Comparison of ENCODE assay signal across 1 cellular context in the genomic region with DNA sequence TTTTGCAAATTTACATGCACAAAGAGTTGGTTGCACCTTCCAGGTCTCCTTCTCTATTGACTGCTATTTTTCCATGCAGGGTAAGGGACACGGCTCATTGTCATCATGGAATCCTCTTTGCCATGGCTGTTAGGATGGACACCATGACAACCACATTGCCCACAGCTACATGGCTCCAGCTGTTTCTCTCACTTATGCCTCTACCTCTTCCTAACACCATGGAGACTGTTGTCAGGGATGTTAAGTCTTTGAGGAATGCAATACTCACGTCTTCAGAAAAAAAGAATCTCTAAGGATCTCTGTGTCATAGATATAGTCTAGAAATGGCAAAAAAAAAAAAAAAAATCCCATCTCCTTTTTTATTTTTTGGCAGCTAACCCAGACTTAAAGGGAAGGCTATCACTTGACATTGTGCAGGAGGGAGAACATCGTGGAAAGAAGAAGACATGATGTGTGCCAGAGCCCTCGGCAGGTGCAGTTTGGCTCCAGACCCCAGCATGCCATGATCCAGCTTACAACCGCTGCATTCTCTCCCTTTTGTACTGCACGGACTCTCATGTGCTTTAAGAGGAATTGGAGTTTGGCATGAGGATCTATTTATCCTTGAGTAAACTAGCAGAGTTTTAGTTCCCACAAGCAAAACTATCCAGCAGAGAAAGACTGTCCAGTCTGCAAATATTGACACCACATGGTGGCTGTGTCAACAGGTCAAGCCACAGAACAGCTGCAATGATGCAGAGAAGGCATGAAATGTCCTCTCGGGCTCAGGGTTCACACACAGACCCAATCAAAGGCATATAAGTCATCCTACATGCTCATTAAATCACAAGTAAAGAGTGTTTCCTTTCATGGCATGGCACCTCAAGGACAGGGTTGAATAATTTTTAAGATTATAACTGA.
TF ChIP-seq lines count a peak whose summit lies in the region.

No MANE protein-coding gene starts in this region.

TF ChIP-seq in HepG2, 621 proteins besides CTCF, POLR2A, EP300 and RAD21 (continued from another document and continues in another):
- TF ChIP-seq DRAP1 (CRISPR knock-in tag; IDR thresholded peaks at IDR 0.05) (no peak), ZBTB20 (CRISPR knock-in tag; IDR thresholded peaks at IDR 0.05; ENCODE audit: borderline replicate concordance, low read depth) (0 out of 2 replicates have a peak, but pooled peaks have one; percentile 30), ZNF501 (CRISPR knock-in tag; IDR thresholded peaks at IDR 0.05) (no peak), RORA (CRISPR knock-in tag; IDR thresholded peaks at IDR 0.05) (no peak), ZNF564 (CRISPR knock-in tag; IDR thresholded peaks at IDR 0.05) (0 out of 2 replicates have a peak, but pooled peaks have one; percentile 12), SIN3A (IDR thresholded peaks at IDR 0.05; ENCODE audit: borderline replicate concordance, low read depth, low read length) (no peak), PBX3 (CRISPR knock-in tag; IDR thresholded peaks at IDR 0.05; ENCODE audit: borderline replicate concordance) (no peak), ZMYM3 (CRISPR knock-in tag; IDR thresholded peaks at IDR 0.05) (0 out of 2 replicates have a peak, but pooled peaks have one; percentile 36), NONO (IDR thresholded peaks at IDR 0.05) (no peak), NONO (CRISPR knock-in tag; conservative IDR thresholded peaks at IDR 0.05) (peak; percentile 63), KAT8 (CRISPR knock-in tag; IDR thresholded peaks at IDR 0.05) (peak; percentile 51; the same call in 1 of the 2 replicates), RXRB (CRISPR knock-in tag; IDR thresholded peaks at IDR 0.05; ENCODE audit: borderline replicate concordance) (peak; percentile 56), ZNF879 (CRISPR knock-in tag; IDR thresholded peaks at IDR 0.05) (no peak), FOXJ3 (CRISPR knock-in tag; IDR thresholded peaks at IDR 0.05; ENCODE audit: borderline replicate concordance) (peak; percentile 44; the same call in 1 of the 2 replicates), NCOA2 (CRISPR knock-in tag; IDR thresholded peaks at IDR 0.05) (peak; percentile 44; the same call in 1 of the 2 replicates), ZBTB21 (CRISPR knock-in tag; IDR thresholded peaks at IDR 0.05) (no peak), POLR2AphosphoS2 (IDR thresholded peaks at IDR 0.05; ENCODE audit: low read depth, low read length) (no peak), THRA (CRISPR knock-in tag; IDR thresholded peaks at IDR 0.05; ENCODE audit: borderline replicate concordance) (peak; percentile 58; the same call in 1 of the 2 replicates), GABPA (IDR thresholded peaks at IDR 0.05; ENCODE audit: low read depth, low read length) (no peak), GABPA (CRISPR knock-in tag; IDR thresholded peaks at IDR 0.05; ENCODE audit: low read depth) (peak; percentile 34; the same call in 1 of the 2 replicates), MAFF (IDR thresholded peaks at IDR 0.05; ENCODE audit: low read depth, low read length) (peak; percentile 72), GATAD1 (CRISPR knock-in tag; IDR thresholded peaks at IDR 0.05) (no peak), SIX4 (CRISPR knock-in tag; IDR thresholded peaks at IDR 0.05) (0 out of 2 replicates have a peak, but pooled peaks have one; percentile 20), SOX5 (CRISPR knock-in tag; IDR thresholded peaks at IDR 0.05; ENCODE audit: borderline replicate concordance) (peak; percentile 66; the same call in 1 of the 2 replicates), ARID3A (IDR thresholded peaks at IDR 0.05; ENCODE audit: low read depth, low read length) (peak; percentile 68; the same call in 1 of the 2 replicates), SAP130 (CRISPR knock-in tag; IDR thresholded peaks at IDR 0.05; ENCODE audit: low read depth) (peak; percentile 70), HMG20B (CRISPR knock-in tag; conservative IDR thresholded peaks at IDR 0.05) (peak; percentile 38; the same call in 1 of the 2 replicates), ZNF644 (CRISPR knock-in tag; IDR thresholded peaks at IDR 0.05; ENCODE audit: low read depth) (peak; percentile 56; the same call in 1 of the 2 replicates), MLX (CRISPR knock-in tag; IDR thresholded peaks at IDR 0.05) (0 out of 2 replicates have a peak, but pooled peaks have one; percentile 26), MED1 (CRISPR knock-in tag; IDR thresholded peaks at IDR 0.05) (peak; percentile 41), KLF15 (CRISPR knock-in tag; IDR thresholded peaks at IDR 0.05; ENCODE audit: borderline replicate concordance) (no peak), ELF3 (CRISPR knock-in tag; IDR thresholded peaks at IDR 0.05) (0 out of 2 replicates have a peak, but pooled peaks have one; percentile 54), TFE3 (CRISPR knock-in tag; IDR thresholded peaks at IDR 0.05) (peak; percentile 74), YEATS2 (CRISPR knock-in tag; IDR thresholded peaks at IDR 0.05; ENCODE audit: borderline replicate concordance) (peak; percentile 30; the same call in 1 of the 2 replicates), ZNF292 (CRISPR knock-in tag; IDR thresholded peaks at IDR 0.05; ENCODE audit: borderline replicate concordance, low read depth) (peak; percentile 56; the same call in 1 of the 2 replicates), DMAP1 (CRISPR knock-in tag; IDR thresholded peaks at IDR 0.05) (no peak), MIXL1 (CRISPR knock-in tag; IDR thresholded peaks at IDR 0.05) (peak; percentile 81), ZNF484 (CRISPR knock-in tag; IDR thresholded peaks at IDR 0.05; ENCODE audit: borderline replicate concordance, low read depth) (no peak), FOXA3 (CRISPR knock-in tag; IDR thresholded peaks at IDR 0.05) (peak; percentile 98), HHEX (CRISPR knock-in tag; IDR thresholded peaks at IDR 0.05) (peak; percentile 94), ARID5B (CRISPR knock-in tag; IDR thresholded peaks at IDR 0.05) (peak; percentile 91)
- TF ChIP-seq, protein P1, sequence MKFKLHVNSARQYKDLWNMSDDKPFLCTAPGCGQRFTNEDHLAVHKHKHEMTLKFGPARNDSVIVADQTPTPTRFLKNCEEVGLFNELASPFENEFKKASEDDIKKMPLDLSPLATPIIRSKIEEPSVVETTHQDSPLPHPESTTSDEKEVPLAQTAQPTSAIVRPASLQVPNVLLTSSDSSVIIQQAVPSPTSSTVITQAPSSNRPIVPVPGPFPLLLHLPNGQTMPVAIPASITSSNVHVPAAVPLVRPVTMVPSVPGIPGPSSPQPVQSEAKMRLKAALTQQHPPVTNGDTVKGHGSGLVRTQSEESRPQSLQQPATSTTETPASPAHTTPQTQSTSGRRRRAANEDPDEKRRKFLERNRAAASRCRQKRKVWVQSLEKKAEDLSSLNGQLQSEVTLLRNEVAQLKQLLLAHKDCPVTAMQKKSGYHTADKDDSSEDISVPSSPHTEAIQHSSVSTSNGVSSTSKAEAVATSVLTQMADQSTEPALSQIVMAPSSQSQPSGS (CRISPR knock-in tag; IDR thresholded peaks at IDR 0.05): 0 out of 2 replicates have a peak, but pooled peaks have one; percentile 49
- TF ChIP-seq, protein P2, sequence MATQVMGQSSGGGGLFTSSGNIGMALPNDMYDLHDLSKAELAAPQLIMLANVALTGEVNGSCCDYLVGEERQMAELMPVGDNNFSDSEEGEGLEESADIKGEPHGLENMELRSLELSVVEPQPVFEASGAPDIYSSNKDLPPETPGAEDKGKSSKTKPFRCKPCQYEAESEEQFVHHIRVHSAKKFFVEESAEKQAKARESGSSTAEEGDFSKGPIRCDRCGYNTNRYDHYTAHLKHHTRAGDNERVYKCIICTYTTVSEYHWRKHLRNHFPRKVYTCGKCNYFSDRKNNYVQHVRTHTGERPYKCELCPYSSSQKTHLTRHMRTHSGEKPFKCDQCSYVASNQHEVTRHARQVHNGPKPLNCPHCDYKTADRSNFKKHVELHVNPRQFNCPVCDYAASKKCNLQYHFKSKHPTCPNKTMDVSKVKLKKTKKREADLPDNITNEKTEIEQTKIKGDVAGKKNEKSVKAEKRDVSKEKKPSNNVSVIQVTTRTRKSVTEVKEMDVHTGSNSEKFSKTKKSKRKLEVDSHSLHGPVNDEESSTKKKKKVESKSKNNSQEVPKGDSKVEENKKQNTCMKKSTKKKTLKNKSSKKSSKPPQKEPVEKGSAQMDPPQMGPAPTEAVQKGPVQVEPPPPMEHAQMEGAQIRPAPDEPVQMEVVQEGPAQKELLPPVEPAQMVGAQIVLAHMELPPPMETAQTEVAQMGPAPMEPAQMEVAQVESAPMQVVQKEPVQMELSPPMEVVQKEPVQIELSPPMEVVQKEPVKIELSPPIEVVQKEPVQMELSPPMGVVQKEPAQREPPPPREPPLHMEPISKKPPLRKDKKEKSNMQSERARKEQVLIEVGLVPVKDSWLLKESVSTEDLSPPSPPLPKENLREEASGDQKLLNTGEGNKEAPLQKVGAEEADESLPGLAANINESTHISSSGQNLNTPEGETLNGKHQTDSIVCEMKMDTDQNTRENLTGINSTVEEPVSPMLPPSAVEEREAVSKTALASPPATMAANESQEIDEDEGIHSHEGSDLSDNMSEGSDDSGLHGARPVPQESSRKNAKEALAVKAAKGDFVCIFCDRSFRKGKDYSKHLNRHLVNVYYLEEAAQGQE (IDR thresholded peaks at IDR 0.05; ENCODE audit: borderline replicate concordance in 1 of 2, low read depth in 1 of 2, low read length in 2 of 2): 0 out of 4 replicates have a peak, but pooled peaks of 1 of the 2 experiments have one; percentile 16
